ENCODE assay signal across 15 cellular contexts in the genomic region with DNA sequence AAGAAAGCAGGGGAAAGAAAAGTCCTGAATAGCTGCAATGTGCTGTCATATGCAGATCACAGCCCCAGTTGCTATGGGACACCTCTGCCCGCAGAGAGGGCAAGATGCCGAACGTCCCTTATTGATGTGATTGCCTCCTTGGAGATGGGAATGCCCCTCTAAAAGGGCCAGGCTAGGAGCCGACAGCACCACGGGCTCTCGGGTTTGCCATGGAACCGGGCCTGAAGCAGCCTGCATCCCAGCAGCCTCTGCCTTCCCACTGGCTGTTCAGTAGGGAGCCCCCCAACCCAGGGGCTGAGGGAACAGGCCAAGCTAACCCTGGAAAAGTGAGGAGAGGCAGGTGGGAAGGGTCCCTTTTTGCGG.
DNase-seq lines count a peak whose midpoint lies in the region; ATAC-seq and TF ChIP-seq lines count a peak whose summit lies in the region.
"Had no signal": no experiment of that assay in that cellular context is flagged by ENCODE, and none has a peak within 500 bp of the region (broad histone marks: within the 10 kb centered on the region; RNA-seq: fewer than 3 reads in every experiment).

No MANE protein-coding gene starts in this region.

- peaks cover 0 to 14% (median 13%) of the 10 kb centered on the region in 5 experiments for H3K9me3 Mint-ChIP-seq in brain

- H3K27me3 ChIP-seq in left lung (no peaks in the 10 kb centered on the region), prostate gland (replicated peaks; ENCODE audit: insufficient read depth) (no peaks in the 10 kb centered on the region), H7 (ENCODE audit: control insufficient read depth, insufficient read depth, low read length) (no peaks in the 10 kb centered on the region)
- H3K27me3 ChIP-seq: testis had no signal

- TF ChIP-seq CTCF in brain (conservative IDR thresholded peaks at IDR 0.05) = no peak
- TF ChIP-seq CTCF in left lung (IDR thresholded peaks at IDR 0.05) = no peak
- no peak for TF ChIP-seq CTCF in prostate gland (IDR thresholded peaks at IDR 0.05)
- TF ChIP-seq CTCF in omental fat pad (IDR thresholded peaks at IDR 0.05) = no peak

- no peak for TF ChIP-seq POLR2A in prostate gland (IDR thresholded peaks at IDR 0.05)

- ATAC-seq in left lung (no peak), omental fat pad (ENCODE audit: low FRiP score) (no peak)

- H3K36me3 Mint-ChIP-seq in brain = peaks cover 3% of the 10 kb centered on the region

- H3K9me3 ChIP-seq in left lung (no peaks in the 10 kb centered on the region), prostate gland (no peaks in the 10 kb centered on the region)
- H3K9me3 ChIP-seq: HAP-1, SK-N-SH, testis had no signal

- H3K27me3 Mint-ChIP-seq in brain = no peaks in the 10 kb centered on the region

- DNase-seq in Ammon's horn (ENCODE audit: low spot score) = peak; percentile 78
- DNase-seq in left lung = peak in 1 of 2 donors; percentile 18
- no peak for DNase-seq in prostate gland (ENCODE audit: low spot score)
- DNase-seq in activated effector memory CD4-positive, alpha-beta T cell treated with anti-CD3 and anti-CD28 coated beads, Interleukin-2, amount 50 U/mL, for 16 hours = no peak
- DNase-seq in T-helper 1 cell = no peak
- no peak for DNase-seq in omental fat pad (ENCODE audit: low spot score)
- no peak for DNase-seq in H7
- DNase-seq: ACHN, Calu3, SK-N-SH, small intestine, testis, WERI-Rb-1 had no signal

- H3K4me3 ChIP-seq in left lung = no peak overlapping the region
- no peak overlapping the region for H3K4me3 ChIP-seq in prostate gland
- no peak overlapping the region for H3K4me3 ChIP-seq in H7 (ENCODE audit: insufficient read depth, low read depth, low read length)
- H3K4me3 ChIP-seq: HAP-1, testis had no signal

- peaks cover 64% of the 10 kb centered on the region for H3K4me1 Mint-ChIP-seq in brain

- peak overlapping the region; percentile 69 to 74 for H3K27ac ChIP-seq in left lung
- peak overlapping the region; percentile 75 to 84 for H3K27ac ChIP-seq in prostate gland
- H3K27ac ChIP-seq: WERI-Rb-1 had no signal

- H3K4me3 Mint-ChIP-seq in brain = peak overlapping the region in 1 of 5 experiments; percentile 40

- peaks cover 34 to 44% of the 10 kb centered on the region in 2 donors for H3K4me1 ChIP-seq in left lung
- H3K4me1 ChIP-seq in prostate gland (replicated peaks) = peaks cover 40% of the 10 kb centered on the region
- H3K4me1 ChIP-seq: HAP-1 had no signal

- 72% methylated on average over 8 of the region's 8 CpGs for WGBS in prostate gland

- intact Hi-C loops in left lung (cut with DNase I) (no loop called here), prostate gland (cut with DNase I) (no loop called here)

- no peaks in the 10 kb centered on the region for H3K36me3 ChIP-seq in left lung
- H3K36me3 ChIP-seq in prostate gland = no peaks in the 10 kb centered on the region
- no peaks in the 10 kb centered on the region for H3K36me3 ChIP-seq in H7 (replicated peaks; ENCODE audit: control insufficient read depth, insufficient read depth, low read length)
- H3K36me3 ChIP-seq: HAP-1, WERI-Rb-1 had no signal

- H3K27ac Mint-ChIP-seq in brain = peak overlapping the region; percentile 79 to 96 (median 88)
